1 cellular context compared by ENCODE assay signal in genomic region chr1:111699268-111699667, GRCh38.
TF ChIP-seq lines count a peak whose summit lies in the region.

No MANE protein-coding gene starts in this region.

TF ChIP-seq in HepG2, 621 proteins besides CTCF, POLR2A, EP300 and RAD21:
- TF ChIP-seq ZNF589 (CRISPR knock-in tag; conservative IDR thresholded peaks at IDR 0.05) (no peak), U2AF2 (IDR thresholded peaks at IDR 0.05; ENCODE audit: low read depth, low read length) (no peak), ATF6 (CRISPR knock-in tag; conservative IDR thresholded peaks at IDR 0.05) (no peak), ZNF704 (CRISPR knock-in tag; IDR thresholded peaks at IDR 0.05; ENCODE audit: borderline replicate concordance) (no peak), ZNF30 (CRISPR knock-in tag; IDR thresholded peaks at IDR 0.05) (no peak), IKZF4 (CRISPR knock-in tag; IDR thresholded peaks at IDR 0.05; ENCODE audit: borderline replicate concordance, low read depth, not compliant biosample characterization) (no peak), HMGA1 (CRISPR knock-in tag; conservative IDR thresholded peaks at IDR 0.05) (no peak), ATF4 (CRISPR knock-in tag; IDR thresholded peaks at IDR 0.05) (no peak), TERF1 (CRISPR knock-in tag; IDR thresholded peaks at IDR 0.05) (no peak), ZBED4 (CRISPR knock-in tag; IDR thresholded peaks at IDR 0.05; ENCODE audit: borderline replicate concordance) (no peak), ZNF205 (CRISPR knock-in tag; IDR thresholded peaks at IDR 0.05) (no peak), CREB3 (CRISPR knock-in tag; IDR thresholded peaks at IDR 0.05) (no peak), SETDB1 (CRISPR knock-in tag; IDR thresholded peaks at IDR 0.05; ENCODE audit: borderline replicate concordance) (no peak), ZNF607 (CRISPR knock-in tag; IDR thresholded peaks at IDR 0.05; ENCODE audit: borderline replicate concordance) (no peak), RFX5 (IDR thresholded peaks at IDR 0.05; ENCODE audit: low read depth, low read length) (no peak), MZF1 (CRISPR knock-in tag; IDR thresholded peaks at IDR 0.05; ENCODE audit: borderline replicate concordance) (no peak), NFKB2 (CRISPR knock-in tag; IDR thresholded peaks at IDR 0.05; ENCODE audit: borderline replicate concordance) (no peak)
